ENCODE assay signal across 19 cellular contexts in genomic region chr12:30088259-30088995, GRCh38.
"Had no signal": no experiment of that assay in that cellular context is flagged by ENCODE, and none has a peak within 500 bp of the region (broad histone marks: within the 10 kb centered on the region; RNA-seq: fewer than 3 reads in every experiment).

No MANE protein-coding gene starts in this region.

- H3K4me3 ChIP-seq: breast epithelium, lung, psoas muscle, right atrium auricular region, tibial artery had no signal

- H3K36me3 ChIP-seq: breast epithelium, right atrium auricular region, tibial artery had no signal

- H3K27me3 ChIP-seq: breast epithelium, right atrium auricular region, tibial artery had no signal

- DNase-seq: activated CD4-positive, CD25-positive, alpha-beta regulatory T cell treated with anti-CD3 and anti-CD28 coated beads, Interleukin-2, amount 50 U/mL, for 72 hours; activated CD8-positive, alpha-beta memory T cell treated with anti-CD3 and anti-CD28 coated beads for 24 hours; activated CD8-positive, alpha-beta memory T cell treated with anti-CD3 and anti-CD28 coated beads, Interleukin-2, amount 50 U/mL, for 4 hours; activated naive CD4-positive, alpha-beta T cell treated with Interleukin-2 at 50 U/mL for 16 hours; activated naive CD8-positive, alpha-beta T cell treated with anti-CD3 and anti-CD28 coated beads, Interleukin-2, amount 10 ng/mL, durations not matched to agents 7 days and 5 days; activated T-cell treated with anti-CD3 and anti-CD28 coated beads, Interleukin-2, amount 50 U/mL, for 4 hours; amniotic stem cell; effector memory CD4-positive, alpha-beta T cell; foreskin melanocyte; immature natural killer cell; natural killer cell; psoas muscle; stimulated activated CD4-positive, alpha-beta T cell treated with anti-CD3 and anti-CD28 coated beads, Interleukin-12 subunit alpha, Interleukin-12 subunit beta, amount 100 ng/mL, for 4 hours; tibial artery had no signal

- H3K4me1 ChIP-seq: breast epithelium, psoas muscle, right atrium auricular region had no signal

- H3K9me3 ChIP-seq: breast epithelium, psoas muscle, right atrium auricular region, tibial artery had no signal

- ATAC-seq: activated T-cell treated with anti-CD3 and anti-CD28 coated beads, Interleukin-2, amount 50 U/mL, for 4 hours; left lobe of liver; natural killer cell; psoas muscle had no signal

- H3K27ac ChIP-seq: breast epithelium, psoas muscle, right atrium auricular region, tibial artery, VCaP had no signal
